In the genomic region with DNA sequence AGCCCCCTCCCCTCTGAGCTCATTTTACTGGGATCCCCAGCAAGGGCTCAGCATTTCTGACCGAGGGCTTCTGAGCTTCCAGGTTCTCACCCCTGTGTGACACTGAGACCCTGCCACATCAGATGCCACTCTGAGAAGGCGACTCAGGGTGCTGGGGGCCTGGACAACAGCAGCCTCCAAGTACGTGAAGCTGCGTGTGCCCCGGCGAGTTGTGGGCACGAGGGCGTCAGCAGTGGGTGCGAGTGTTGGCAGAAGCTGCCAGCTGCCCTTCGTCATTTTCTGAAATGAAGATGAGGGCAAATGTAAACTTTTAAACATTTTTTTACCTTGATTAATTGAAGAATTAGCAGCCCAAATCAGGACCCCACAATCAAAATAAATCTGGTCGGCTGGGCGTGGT, we compare ENCODE assay signal across 7 cellular contexts. TPM values are rescaled to one million over a fixed set of nuclear protein-coding genes. Genes with fewer than 3 reads are reported as not detected.
"Had no signal": no experiment of that assay in that cellular context is flagged by ENCODE, and none has a peak within 500 bp of the region (broad histone marks: within the 10 kb centered on the region; RNA-seq: fewer than 3 reads in every experiment).

No MANE protein-coding gene starts in this region.

- ATAC-seq: GM23338, HepG2 had no signal

- H3K4me3 ChIP-seq: GM23338 had no signal

- DNase-seq: H9, HCEC 1CT, KBM-7 had no signal

- H3K27ac ChIP-seq: HL-60 had no signal

- H3K4me2 ChIP-seq: GM23338 had no signal

RNA-seq across cellular contexts. Expression of a gene that starts 32.7 kb away (rescaled TPM):
- total RNA-seq: HT1080 had no signal
